In genomic region chr21:36428789-36429671, GRCh38 we compare ENCODE assay signal across 1 cellular context.
TF ChIP-seq lines count a peak whose summit lies in the region.

No MANE protein-coding gene starts in this region.

TF ChIP-seq in HepG2, 621 proteins besides CTCF, POLR2A, EP300 and RAD21 (continued from another document):
- TF ChIP-seq HNF1B (CRISPR knock-in tag; IDR thresholded peaks at IDR 0.05) (0 out of 2 replicates have a peak, but pooled peaks have one; percentile 5), ZNF446 (CRISPR knock-in tag; IDR thresholded peaks at IDR 0.05) (no peak), ZNF234 (CRISPR knock-in tag; conservative IDR thresholded peaks at IDR 0.05) (no peak)
